ENCODE assay signal across 9 cellular contexts in genomic region chr7:151426486-151426905, GRCh38. TPM values are rescaled to one million over a fixed set of nuclear protein-coding genes. Genes with fewer than 3 reads are reported as not detected.
DNase-seq lines count a peak whose midpoint lies in the region; ATAC-seq, FAIRE-seq and TF ChIP-seq lines count a peak whose summit lies in the region.
"Had no signal": no experiment of that assay in that cellular context is flagged by ENCODE, and none has a peak within 500 bp of the region (broad histone marks: within the 10 kb centered on the region; RNA-seq: fewer than 3 reads in every experiment).

No MANE protein-coding gene starts in this region.

- no peaks in the 10 kb centered on the region for H3K36me3 Mint-ChIP-seq in MCF 10A (ENCODE audit: insufficient read depth, unreplicated experiment)

- intact Hi-C loops in MCF 10A (cut with micrococcal nuclease): no loop called here
- intact Hi-C loops in lower lobe of right lung (cut with DNase I): no loop called here
- intact Hi-C loops in kidney (cut with DNase I): no loop called here

- POLR2A ChIA-PET in MCF 10A (lab: Yijun Ruan, JAX): interaction anchor here (0.8 to 0.9 kb wide), 2 partner anchors 11 to 33 kb away, joined by 3 to 4 read pairs; no protein-coding TSS in a partner anchor

- no peak for FAIRE-seq in kidney (lab: Jason Lieb, UNC)

- H3K4me1 Mint-ChIP-seq in MCF 10A (ENCODE audit: insufficient read depth, unreplicated experiment): peaks cover 14% of the 10 kb centered on the region

- peak in 1 of 2 donors; percentile 52 for ATAC-seq in lower lobe of right lung

- peak; percentile 99 for DNase-seq in MCF 10A (ENCODE audit: unreplicated experiment)
- DNase-seq in lower lobe of right lung: peak; percentile 53
- DNase-seq in kidney: no peak
- DNase-seq in SK-N-DZ (ENCODE audit: low spot score): no peak
- no peak for DNase-seq in NCI-H748 (lab: John Stamatoyannopoulos, UW; ENCODE audit: unreplicated experiment)
- DNase-seq: stimulated activated naive CD4-positive, alpha-beta T cell had no signal

- peak overlapping the region; percentile 10 for H3K27ac Mint-ChIP-seq in MCF 10A (ENCODE audit: low read depth, unreplicated experiment)

- H3K4me3 ChIP-seq in lower lobe of right lung: no peak overlapping the region
- H3K4me3 ChIP-seq in urinary bladder (ENCODE audit: low read depth, low read length): no peak overlapping the region
- H3K4me3 ChIP-seq in kidney (ENCODE audit: low read length in 2 of 2): no peak overlapping the region

- no peaks in the 10 kb centered on the region for H3K27me3 Mint-ChIP-seq in MCF 10A (ENCODE audit: insufficient read depth, unreplicated experiment)

- H3K36me3 ChIP-seq in lower lobe of right lung: no peaks in the 10 kb centered on the region
- H3K36me3 ChIP-seq in urinary bladder (ENCODE audit: insufficient read depth): no peaks in the 10 kb centered on the region
- H3K36me3 ChIP-seq in kidney (ENCODE audit: control insufficient read depth in 1 of 2, insufficient read depth in 2 of 2, low read length in 2 of 2): no peaks in the 10 kb centered on the region

- TF ChIP-seq RAD21 in Ishikawa (IDR thresholded peaks at IDR 0.05; ENCODE audit: low read depth): 0 out of 2 replicates have a peak, but pooled peaks have one; percentile 2

- H3K9me3 ChIP-seq in lower lobe of right lung (no peaks in the 10 kb centered on the region), kidney (ENCODE audit: control insufficient read depth in 1 of 2, low read length in 2 of 2) (no peaks in the 10 kb centered on the region)

- peaks cover 9% of the 10 kb centered on the region for H3K9me3 Mint-ChIP-seq in MCF 10A (ENCODE audit: unreplicated experiment)

- no TSS peak for BruUV-seq in MCF 10A (replicated peaks; lab: Mats Ljungman, UMichigan)

- no peak overlapping the region for H3K9ac ChIP-seq in kidney (ENCODE audit: low read length in 2 of 2)

- TF ChIP-seq CTCF in MCF 10A (IDR thresholded peaks at IDR 0.05; ENCODE audit: unreplicated experiment): no peak
- TF ChIP-seq CTCF in lower lobe of right lung (IDR thresholded peaks at IDR 0.05): no peak
- no peak for TF ChIP-seq CTCF in kidney (IDR thresholded peaks at IDR 0.05; ENCODE audit: borderline replicate concordance, extremely low read depth, insufficient read depth)

- WGBS in urinary bladder: 15% methylated on average over 13 of the region's 13 CpGs

- 0 out of 2 replicates have a peak, but pooled peaks have one; percentile 15 for TF ChIP-seq EP300 in Ishikawa (IDR thresholded peaks at IDR 0.05; ENCODE audit: borderline replicate concordance)

- H3K27ac ChIP-seq in lower lobe of right lung: peak overlapping the region; percentile 56
- H3K27ac ChIP-seq in urinary bladder (ENCODE audit: low read depth): peak overlapping the region; percentile 85
- peak overlapping the region in 1 of 2 donors; percentile 73 for H3K27ac ChIP-seq in kidney (ENCODE audit: low read depth in 2 of 2, low read length in 2 of 2)

- peak overlapping the region; percentile 20 for H3K4me3 Mint-ChIP-seq in MCF 10A (ENCODE audit: unreplicated experiment)

- H3K27me3 ChIP-seq in lower lobe of right lung (ENCODE audit: low read depth): no peaks in the 10 kb centered on the region

- CTCF ChIA-PET in MCF 10A (lab: Yijun Ruan, JAX): interaction anchor here (0.9 kb wide), 1 partner anchor 21 kb away, joined by 3 read pairs; no protein-coding TSS in a partner anchor

- H3K4me1 ChIP-seq in lower lobe of right lung: peaks cover 42% of the 10 kb centered on the region
- H3K4me1 ChIP-seq in urinary bladder (ENCODE audit: insufficient read depth): no peaks in the 10 kb centered on the region
- H3K4me1 ChIP-seq in kidney (ENCODE audit: control insufficient read depth in 1 of 2, insufficient read depth in 1 of 2, low read depth in 1 of 2, low read length in 2 of 2): peaks cover 0 to 8% of the 10 kb centered on the region in 2 donors

TF ChIP-seq in Ishikawa, 13 proteins besides CTCF, POLR2A, EP300 and RAD21:
- no peak for TF ChIP-seq MAX (IDR thresholded peaks at IDR 0.05)
- TF ChIP-seq FOXM1 (IDR thresholded peaks at IDR 0.05; ENCODE audit: borderline replicate concordance, low read depth): no peak
- peak; percentile 88 for TF ChIP-seq NFIC (IDR thresholded peaks at IDR 0.05)

RNA-seq across cellular contexts. Expression of gene CRYGN, which starts 13.4 kb away (rescaled TPM):
- total RNA-seq in MCF 10A (2022) (not detected in 2 replicates), lower lobe of right lung (not detected), urinary bladder (0.16 TPM), kidney (0.22 TPM)
- polyA plus RNA-seq in urinary bladder (0.67 TPM), kidney (ENCODE audit: insufficient read depth, low read depth, low replicate concordance) (not detected)
- 0.05 TPM in 1 of 2 replicates, not detected in the other for polyA plus RNA-seq in SK-N-DZ (2014; cell fraction: cytosol; rRNA removed)
- not detected in 2 replicates for polyA plus RNA-seq in SK-N-DZ (2014; cell fraction: nucleus; rRNA removed)
- total RNA-seq: T-helper 2 cell treated with Interferon-gamma antibody and Interleukin-4, amounts not matched to agents 100 ng/mL and 5 ng/mL, for 36 hours had no signal

RNA-seq across cellular contexts. Expression of gene WDR86, which starts 16.7 kb away (rescaled TPM):
- not detected in 2 replicates for total RNA-seq in MCF 10A (2022)
- 4.4 TPM for total RNA-seq in lower lobe of right lung
- 6.8 TPM for total RNA-seq in urinary bladder
- 4.2 TPM for polyA plus RNA-seq in urinary bladder
- total RNA-seq in kidney: 5.9 TPM
- polyA plus RNA-seq in kidney (ENCODE audit: insufficient read depth, low read depth, low replicate concordance): 1.8 TPM
- 28.1 and 31.1 TPM in 2 replicates for polyA plus RNA-seq in SK-N-DZ (2014; cell fraction: cytosol; rRNA removed)
- polyA plus RNA-seq in SK-N-DZ (2014; cell fraction: nucleus; rRNA removed): 129 TPM in 2 replicates
- total RNA-seq: T-helper 2 cell treated with Interferon-gamma antibody and Interleukin-4, amounts not matched to agents 100 ng/mL and 5 ng/mL, for 36 hours had no signal

Comparison
In these comparisons a context has a peak if more than half of its experiments do, and no peak if none do; other contexts are left out.
1. DNase-seq: peak in MCF 10A (single experiment) and lower lobe of right lung (single experiment); none in kidney (single experiment), SK-N-DZ (single experiment) and NCI-H748 (single experiment).